In genomic region chr10:128158024-128158795, GRCh38 we compare ENCODE assay signal across 25 cellular contexts.
"Had no signal": no experiment of that assay in that cellular context is flagged by ENCODE, and none has a peak within 500 bp of the region (broad histone marks: within the 10 kb centered on the region; RNA-seq: fewer than 3 reads in every experiment).

No MANE protein-coding gene starts in this region.

- H3K9me3 Mint-ChIP-seq: activated CD4-positive, alpha-beta memory T cell treated with anti-CD3 and anti-CD28 coated beads, Interleukin-2, amount 10 ng/mL, durations not matched to agents 7 days and 5 days; activated naive CD4-positive, alpha-beta T cell treated with anti-CD3 and anti-CD28 coated beads for 36 hours; activated T-helper 17 cell treated with anti-CD3 and anti-CD28 coated beads, Interleukin-2, amount 50 U/mL, for 72 hours had no signal

- H3K27me3 Mint-ChIP-seq: activated CD4-positive, alpha-beta T cell treated with anti-CD3 and anti-CD28 coated beads for 36 hours had no signal

- H3K9me2 ChIP-seq: SK-N-SH had no signal

- H3K4me3 Mint-ChIP-seq: activated CD4-positive, alpha-beta memory T cell treated with anti-CD3 and anti-CD28 coated beads, Interleukin-2, amount 10 ng/mL, durations not matched to agents 7 days and 5 days; activated CD4-positive, alpha-beta T cell treated with anti-CD3 and anti-CD28 coated beads for 36 hours; activated naive CD4-positive, alpha-beta T cell treated with anti-CD3 and anti-CD28 coated beads for 36 hours; activated naive CD8-positive, alpha-beta T cell; activated T-helper 17 cell treated with anti-CD3 and anti-CD28 coated beads, Interleukin-2, amount 50 U/mL, for 72 hours; brain had no signal

- H3K4me2 ChIP-seq: SK-N-SH had no signal

- H3K4me1 Mint-ChIP-seq: activated T-helper 17 cell treated with anti-CD3 and anti-CD28 coated beads, Interleukin-2, amount 50 U/mL, for 72 hours had no signal

- DNase-seq: activated CD4-positive, alpha-beta memory T cell treated with anti-CD3 and anti-CD28 coated beads, Interleukin-2, amount 10 ng/mL, durations not matched to agents 7 days and 5 days; activated CD4-positive, alpha-beta T cell treated with anti-CD3 and anti-CD28 coated beads for 36 hours; activated CD4-positive, alpha-beta T cell treated with anti-CD3 and anti-CD28 coated beads, Interleukin-2, amount 50 U/mL, for 1 hour; activated gamma-delta T cell; activated naive CD4-positive, alpha-beta T cell treated with anti-CD3 and anti-CD28 coated beads for 36 hours; activated T-cell treated with anti-CD3 and anti-CD28 coated beads for 4 hours; activated T-cell treated with anti-CD3 and anti-CD28 coated beads, Interleukin-2, amount 50 U/mL, for 48 hours; amygdala; MM.1S; NCI-H1105; NCI-H1436; NCI-H1694 treated with DMSO at 0.1 percent for 48 hours; NCI-H2029 treated with DMSO at 0.1 percent for 48 hours; NCI-H446; NCI-H524; OCI-M1; RPMI8226; SK-N-SH; T-helper 1 cell; WERI-Rb-1 had no signal

- H3K9me3 ChIP-seq: SK-N-SH had no signal

- H3K27ac Mint-ChIP-seq: activated CD4-positive, alpha-beta memory T cell treated with anti-CD3 and anti-CD28 coated beads, Interleukin-2, amount 10 ng/mL, durations not matched to agents 7 days and 5 days; activated CD4-positive, alpha-beta T cell treated with anti-CD3 and anti-CD28 coated beads for 36 hours; activated naive CD4-positive, alpha-beta T cell treated with anti-CD3 and anti-CD28 coated beads for 36 hours; activated naive CD8-positive, alpha-beta T cell; activated T-helper 17 cell treated with anti-CD3 and anti-CD28 coated beads, Interleukin-2, amount 50 U/mL, for 72 hours had no signal

- H3K36me3 ChIP-seq: WERI-Rb-1 had no signal

- H3K36me3 Mint-ChIP-seq: activated naive CD8-positive, alpha-beta T cell; brain had no signal

- H3K9ac ChIP-seq: SK-N-SH had no signal

- ATAC-seq: activated CD4-positive, alpha-beta T cell treated with anti-CD3 and anti-CD28 coated beads for 36 hours; activated T-helper 17 cell treated with anti-CD3 and anti-CD28 coated beads, Interleukin-2, amount 50 U/mL, for 72 hours; Panc1; Right ventricle myocardium inferior had no signal

- H3K27ac ChIP-seq: WERI-Rb-1 had no signal
